ENCODE assay signal across 30 cellular contexts in the genomic region with DNA sequence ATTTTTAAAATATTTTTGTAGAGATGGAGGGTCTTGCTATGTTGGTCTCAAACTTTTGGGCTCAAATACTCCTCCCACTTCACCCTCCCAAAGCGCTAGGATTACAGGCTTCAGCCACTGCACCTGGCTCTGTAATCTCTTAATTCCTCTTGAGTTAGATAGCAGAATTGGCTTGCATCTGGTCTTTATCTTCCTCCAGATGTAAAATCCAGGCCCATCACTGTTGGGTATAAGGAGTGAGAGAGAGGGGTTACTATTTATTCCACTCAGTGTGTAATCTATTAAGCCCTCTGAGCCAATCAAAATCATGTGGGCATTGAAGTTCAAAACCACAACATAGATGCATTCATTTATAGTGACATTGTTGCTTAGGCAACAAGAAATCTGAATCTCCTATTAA.
"Had no signal": no experiment of that assay in that cellular context is flagged by ENCODE, and none has a peak within 500 bp of the region (broad histone marks: within the 10 kb centered on the region; RNA-seq: fewer than 3 reads in every experiment).

No MANE protein-coding gene starts in this region.

- H3K4me1 ChIP-seq: foreskin keratinocyte, gastroesophageal sphincter, pancreas, suprapubic skin, transverse colon, upper lobe of right lung, uterus had no signal

- H3K27ac Mint-ChIP-seq: immature natural killer cell; memory B cell; mesothelial cell of epicardium; naive B cell; natural killer cell treated with Interleukin-12 subunit alpha and Interleukin-12 subunit beta and Interleukin-15 and Interleukin-18, amount 100 ng/mL, for 72 hours; stimulated activated naive B cell treated with anti-CD40 and anti-IgM and Interleukin-4, amounts not matched to agents 10 μg/mL and 1 μg/mL and 100 μg/mL, for 72 hours; stimulated activated naive CD8-positive, alpha-beta T cell treated with anti-CD3 and anti-CD28 coated beads, Interleukin-15, amount 100 ng/mL, for 72 hours had no signal

- H3K4me1 Mint-ChIP-seq: immature natural killer cell; memory B cell; naive B cell; stimulated activated naive B cell treated with anti-CD40 and anti-IgM and Interleukin-4, amounts not matched to agents 10 μg/mL and 1 μg/mL and 100 μg/mL, for 72 hours; stimulated activated naive CD8-positive, alpha-beta T cell treated with anti-CD3 and anti-CD28 coated beads, Interleukin-15, amount 100 ng/mL, for 72 hours had no signal

- H3K27me3 ChIP-seq: foreskin keratinocyte, gastroesophageal sphincter, heart right ventricle, neutrophil, pancreas, right lobe of liver, suprapubic skin, transverse colon, upper lobe of right lung, uterus had no signal

- ATAC-seq: esophagus mucosa; foreskin keratinocyte; gastroesophageal sphincter; heart right ventricle; mucosa of descending colon; natural killer cell treated with Interleukin-12 subunit alpha and Interleukin-12 subunit beta and Interleukin-15 and Interleukin-18, amount 100 ng/mL, for 72 hours; pancreas; right lobe of liver; stimulated activated naive B cell treated with anti-CD40 and anti-IgM and Interleukin-4, amounts not matched to agents 10 μg/mL and 1 μg/mL and 100 μg/mL, for 72 hours; stimulated activated naive CD8-positive, alpha-beta T cell treated with anti-CD3 and anti-CD28 coated beads, Interleukin-15, amount 100 ng/mL, for 72 hours; upper lobe of right lung had no signal

- H3K27ac ChIP-seq: epithelial cell of prostate, foreskin keratinocyte, gastroesophageal sphincter, neutrophil, pancreas, right lobe of liver, suprapubic skin, transverse colon, upper lobe of right lung, uterus had no signal

- H3K4me3 ChIP-seq: gastroesophageal sphincter, heart right ventricle, lung, mucosa of descending colon, pancreas, right lobe of liver, suprapubic skin, transverse colon, upper lobe of right lung, uterus had no signal

- H3K4me3 Mint-ChIP-seq: endodermal cell; immature natural killer cell; memory B cell; mesothelial cell of epicardium; naive B cell; natural killer cell treated with Interleukin-12 subunit alpha and Interleukin-12 subunit beta and Interleukin-15 and Interleukin-18, amount 100 ng/mL, for 72 hours; neural crest cell; stimulated activated naive B cell treated with anti-CD40 and anti-IgM and Interleukin-4, amounts not matched to agents 10 μg/mL and 1 μg/mL and 100 μg/mL, for 72 hours; stimulated activated naive CD8-positive, alpha-beta T cell treated with anti-CD3 and anti-CD28 coated beads, Interleukin-15, amount 100 ng/mL, for 72 hours had no signal

- H3K9me3 Mint-ChIP-seq: endodermal cell; memory B cell; mesothelial cell of epicardium; natural killer cell treated with Interleukin-12 subunit alpha and Interleukin-12 subunit beta and Interleukin-15 and Interleukin-18, amount 100 ng/mL, for 72 hours; neural crest cell; stimulated activated naive CD8-positive, alpha-beta T cell treated with anti-CD3 and anti-CD28 coated beads, Interleukin-15, amount 100 ng/mL, for 72 hours had no signal

- H3K36me3 ChIP-seq: gastroesophageal sphincter, heart right ventricle, neutrophil, pancreas, right lobe of liver, suprapubic skin, transverse colon, upper lobe of right lung, uterus had no signal

- H3K27me3 Mint-ChIP-seq: natural killer cell treated with Interleukin-12 subunit alpha and Interleukin-12 subunit beta and Interleukin-15 and Interleukin-18, amount 100 ng/mL, for 72 hours; stimulated activated naive B cell treated with anti-CD40 and anti-IgM and Interleukin-4, amounts not matched to agents 10 μg/mL and 1 μg/mL and 100 μg/mL, for 72 hours; stimulated activated naive CD8-positive, alpha-beta T cell treated with anti-CD3 and anti-CD28 coated beads, Interleukin-15, amount 100 ng/mL, for 72 hours had no signal

- DNase-seq: effector CD8-positive, alpha-beta T cell; endodermal cell; foreskin keratinocyte; heart right ventricle; hippocampal formation; immature natural killer cell; islet precursor cell; mucosa of descending colon; naive B cell; pancreas; retina; right lobe of liver; small intestine; stimulated activated CD4-positive, alpha-beta T cell treated with anti-CD3 and anti-CD28 coated beads, Interleukin-15, amount 100 ng/mL, for 24 hours; stimulated activated CD4-positive, alpha-beta T cell treated with anti-CD3 and anti-CD28 coated beads, Interleukin-2, amount 100 ng/mL, for 48 hours; stimulated activated naive B cell treated with anti-CD40 and anti-IgM and Interleukin-4, amounts not matched to agents 10 μg/mL and 1 μg/mL and 100 μg/mL, for 72 hours; stimulated activated naive CD8-positive, alpha-beta T cell treated with anti-CD3 and anti-CD28 coated beads, Interleukin-15, amount 100 ng/mL, for 72 hours; transverse colon; upper lobe of right lung; uterus had no signal

- H3K36me3 Mint-ChIP-seq: immature natural killer cell; memory B cell; mesothelial cell of epicardium; naive B cell; natural killer cell treated with Interleukin-12 subunit alpha and Interleukin-12 subunit beta and Interleukin-15 and Interleukin-18, amount 100 ng/mL, for 72 hours; stimulated activated naive B cell treated with anti-CD40 and anti-IgM and Interleukin-4, amounts not matched to agents 10 μg/mL and 1 μg/mL and 100 μg/mL, for 72 hours had no signal

- H3K9me3 ChIP-seq: gastroesophageal sphincter, heart right ventricle, mucosa of descending colon, neutrophil, pancreas, right lobe of liver, suprapubic skin, transverse colon, upper lobe of right lung, uterus had no signal
